ENCODE assay signal across 8 cellular contexts in genomic region chr9:136686794-136687711, GRCh38. TPM values are rescaled to one million over a fixed set of nuclear protein-coding genes. Genes with fewer than 3 reads are reported as not detected.
DNase-seq lines count a peak whose midpoint lies in the region; ATAC-seq and TF ChIP-seq lines count a peak whose summit lies in the region.

AGPAT2 (minus strand) TSS chr9:136687457; CDS start chr9:136687357, 100 bp downstream.

- peaks cover 23% of the 10 kb centered on the region for H3K4me1 ChIP-seq in PC-9 (replicated peaks; ENCODE audit: insufficient read depth)
- H3K4me1 ChIP-seq in neuronal stem cell (ENCODE audit: control insufficient read depth in 2 of 2, insufficient read depth in 1 of 2, low read depth in 1 of 2, low read length in 2 of 2): peaks cover 17 to 19% of the 10 kb centered on the region in 2 donors
- H3K4me1 ChIP-seq in tibial nerve: peaks cover 0 to 54% (median 21%) of the 10 kb centered on the region in 4 donors

- H2BK12ac ChIP-seq in neuronal stem cell (ENCODE audit: low read length): peak within 1 kb of the TSS; percentile 50

- peak within 1 kb of the TSS; percentile 92 for H2AK5ac ChIP-seq in neuronal stem cell (ENCODE audit: low read depth, low read length)

- H3K14ac ChIP-seq in neuronal stem cell (ENCODE audit: low read length): peak within 1 kb of the TSS; percentile 82

- peak within 1 kb of the TSS; percentile 82 for H2BK5ac ChIP-seq in neuronal stem cell (ENCODE audit: low read length)

- H3K27ac Mint-ChIP-seq in activated T-helper 1 cell treated with anti-CD3 and anti-CD28 coated beads, Interleukin-12 subunit alpha, Interleukin-12 subunit beta, Interleukin-2, Interleukin-4 antibody, amounts not matched to agents 30 ng/mL and 10 ng/mL and 1 ng/mL, durations not matched to agents 14 hours and 24 hours and 36 hours: no peak within 1 kb of the TSS

- peaks cover 12% of the 10 kb centered on the region; the same call in 1 of the 2 replicates for H3F3A ChIP-seq in PC-9 (ENCODE audit: insufficient read depth, low read depth)

- peak within 1 kb of the TSS; percentile 80 for H3K4me3 Mint-ChIP-seq in activated T-helper 1 cell treated with anti-CD3 and anti-CD28 coated beads, Interleukin-12 subunit alpha, Interleukin-12 subunit beta, Interleukin-2, Interleukin-4 antibody, amounts not matched to agents 30 ng/mL and 10 ng/mL and 1 ng/mL, durations not matched to agents 14 hours and 24 hours and 36 hours

- H3K9me3 ChIP-seq in PC-9 (ENCODE audit: insufficient read depth, low read depth) (no peaks in the 10 kb centered on the region), neuronal stem cell (replicated peaks in 1 of 2; ENCODE audit: control insufficient read depth in 2 of 2, insufficient read depth in 1 of 2, low read depth in 1 of 2, low read length in 2 of 2) (no peaks in the 10 kb centered on the region), tibial nerve (no peaks in the 10 kb centered on the region)

- H3K9ac ChIP-seq in neuronal stem cell (ENCODE audit: low read depth, low read length, poor library complexity): peak within 1 kb of the TSS; percentile 77

- H4K8ac ChIP-seq in neuronal stem cell (ENCODE audit: low read depth, low read length): no peak within 1 kb of the TSS

- no peaks in the 10 kb centered on the region for H3K9me3 Mint-ChIP-seq in activated T-helper 1 cell treated with anti-CD3 and anti-CD28 coated beads, Interleukin-12 subunit alpha, Interleukin-12 subunit beta, Interleukin-2, Interleukin-4 antibody, amounts not matched to agents 30 ng/mL and 10 ng/mL and 1 ng/mL, durations not matched to agents 14 hours and 24 hours and 36 hours

- no peak within 1 kb of the TSS for H4K91ac ChIP-seq in neuronal stem cell (ENCODE audit: low read depth, low read length, poor library complexity)

- no peak for TF ChIP-seq EP300 in tibial nerve (IDR thresholded peaks at IDR 0.05)

- TF ChIP-seq CTCF in PC-9 (conservative IDR thresholded peaks at IDR 0.05): no peak
- TF ChIP-seq CTCF in fibroblast of pulmonary artery (IDR thresholded peaks at IDR 0.05; ENCODE audit: low read length, missing control alignments): no peak
- TF ChIP-seq CTCF in tibial nerve (IDR thresholded peaks at IDR 0.05): no peak

- H3K18ac ChIP-seq in neuronal stem cell (ENCODE audit: low read length): peak within 1 kb of the TSS; percentile 94

- intact Hi-C loops in PC-9 (cut with micrococcal nuclease; ENCODE audit: unreplicated experiment): no loop called here
- intact Hi-C loops in activated T-helper 1 cell treated with anti-CD3 and anti-CD28 coated beads, Interleukin-12 subunit alpha, Interleukin-12 subunit beta, Interleukin-2, Interleukin-4 antibody, amounts not matched to agents 30 ng/mL and 10 ng/mL and 1 ng/mL, durations not matched to agents 14 hours and 24 hours and 36 hours (cut with micrococcal nuclease): loop anchor here (1.0 to 2.0 kb wide), 3 partner anchors 42 to 204 kb away; partner anchors contain the start of gene SEC16A

- H2BK15ac ChIP-seq in neuronal stem cell (ENCODE audit: low read length): peak within 1 kb of the TSS; percentile 59

- H3K4me3 ChIP-seq in PC-9 (peak within 1 kb of the TSS; percentile 90), fibroblast of pulmonary artery (replicated peaks; ENCODE audit: low read depth, low read length) (peak within 1 kb of the TSS; percentile 77), neuronal stem cell (ENCODE audit: low read length in 2 of 2) (peak within 1 kb of the TSS; percentile 52 to 82), tibial nerve (peak within 1 kb of the TSS; percentile 57 to 96 (median 87))

- H3K9me2 ChIP-seq in PC-9 (ENCODE audit: insufficient read depth): no peaks in the 10 kb centered on the region

- TF ChIP-seq POLR2A in tibial nerve (IDR thresholded peaks at IDR 0.05): peak; percentile 25 to 33

- DNase-seq in NCI-H2029 (lab: John Stamatoyannopoulos, UW): peak; percentile 62
- no peak for DNase-seq in NCI-H2029 treated with DMSO at 0.1 percent for 48 hours (lab: John Stamatoyannopoulos, UW)
- peak; percentile 37 to 86 for DNase-seq in PC-9
- peak; percentile 40 for DNase-seq in activated T-helper 1 cell treated with anti-CD3 and anti-CD28 coated beads, Interleukin-12 subunit alpha, Interleukin-12 subunit beta, Interleukin-2, Interleukin-4 antibody, amounts not matched to agents 30 ng/mL and 10 ng/mL and 1 ng/mL, durations not matched to agents 14 hours and 24 hours and 36 hours (ENCODE audit: low spot score)
- DNase-seq in fibroblast of pulmonary artery (ENCODE audit: low read depth): no peak
- no peak for DNase-seq in neuronal stem cell (ENCODE audit: low spot score)
- peak; percentile 49 to 55 for DNase-seq in tibial nerve (ENCODE audit: low spot score in 2 of 2)

- H3K4me1 Mint-ChIP-seq in activated T-helper 1 cell treated with anti-CD3 and anti-CD28 coated beads, Interleukin-12 subunit alpha, Interleukin-12 subunit beta, Interleukin-2, Interleukin-4 antibody, amounts not matched to agents 30 ng/mL and 10 ng/mL and 1 ng/mL, durations not matched to agents 14 hours and 24 hours and 36 hours (ENCODE audit: low read depth): no peaks in the 10 kb centered on the region

- no peaks in the 10 kb centered on the region for H3K36me3 Mint-ChIP-seq in activated T-helper 1 cell treated with anti-CD3 and anti-CD28 coated beads, Interleukin-12 subunit alpha, Interleukin-12 subunit beta, Interleukin-2, Interleukin-4 antibody, amounts not matched to agents 30 ng/mL and 10 ng/mL and 1 ng/mL, durations not matched to agents 14 hours and 24 hours and 36 hours (ENCODE audit: low read depth)

- CTCF ChIA-PET in PC-9 (lab: Charles Lee): interaction anchor here (0.6 kb wide), 2 partner anchors 15 to 203 kb away, joined by 3 to 8 read pairs; no protein-coding TSS in a partner anchor

- H3K36me3 ChIP-seq in PC-9 (ENCODE audit: low read depth) (no peaks in the 10 kb centered on the region), neuronal stem cell (replicated peaks in 1 of 2; ENCODE audit: control insufficient read depth in 2 of 2, insufficient read depth in 2 of 2, low read length in 2 of 2) (no peaks in the 10 kb centered on the region), tibial nerve (no peaks in the 10 kb centered on the region)

- H4K20me1 ChIP-seq in PC-9 (ENCODE audit: insufficient read depth): peaks cover 23% of the 10 kb centered on the region

- H3K27me3 Mint-ChIP-seq in activated T-helper 1 cell treated with anti-CD3 and anti-CD28 coated beads, Interleukin-12 subunit alpha, Interleukin-12 subunit beta, Interleukin-2, Interleukin-4 antibody, amounts not matched to agents 30 ng/mL and 10 ng/mL and 1 ng/mL, durations not matched to agents 14 hours and 24 hours and 36 hours (ENCODE audit: insufficient read depth): peaks cover 3% of the 10 kb centered on the region

- H3K27me3 ChIP-seq in PC-9 (ENCODE audit: insufficient read depth, low read depth) (no peaks in the 10 kb centered on the region), neuronal stem cell (ENCODE audit: control insufficient read depth in 3 of 3, insufficient read depth in 3 of 3, low read depth in 1 of 3, low read length in 3 of 3) (peaks cover 8 to 66% (median 46%) of the 10 kb centered on the region in 3 experiments), tibial nerve (no peaks in the 10 kb centered on the region)

- peak within 1 kb of the TSS; percentile 61 for H3K27ac ChIP-seq in PC-9
- no peak within 1 kb of the TSS for H3K27ac ChIP-seq in neuronal stem cell (replicated peaks; ENCODE audit: low read length)
- peak within 1 kb of the TSS; percentile 18 to 90 (median 86) for H3K27ac ChIP-seq in tibial nerve

- H3K79me2 ChIP-seq in PC-9 (ENCODE audit: low read depth): peaks cover 29% of the 10 kb centered on the region

- peak within 1 kb of the TSS; percentile 93 for H2AFZ ChIP-seq in PC-9
- H2AFZ ChIP-seq in neuronal stem cell (ENCODE audit: low read length): peak within 1 kb of the TSS; percentile 94

- peaks cover 3% of the 10 kb centered on the region for H3K79me1 ChIP-seq in neuronal stem cell (ENCODE audit: low read depth, low read length)

- no peak within 1 kb of the TSS for H3K4ac ChIP-seq in neuronal stem cell (ENCODE audit: low read length)

- POLR2A ChIA-PET in PC-9 (lab: Charles Lee; ENCODE audit: unreplicated experiment): no interaction called here

- peak within 1 kb of the TSS; percentile 95 for H3K23ac ChIP-seq in neuronal stem cell (ENCODE audit: low read depth, low read length, poor library complexity)

- no TSS peak for BruUV-seq in PC-9 (replicated peaks; lab: Mats Ljungman, UMichigan)

- ATAC-seq in HG03460 (IDR thresholded peaks at IDR 0.05; ENCODE audit: unreplicated experiment): peak; percentile 60

- no peak within 1 kb of the TSS for H2BK120ac ChIP-seq in neuronal stem cell (ENCODE audit: low read depth, low read length)

- no CpG with 5 or more reads among the region's 106 CpGs for WGBS in neuronal stem cell (ENCODE audit: extremely low coverage in 2 of 2, insufficient read length in 2 of 2, insufficient replicate concordance in 1 of 2), 2 donors
- WGBS in tibial nerve, 2 donors: 0 to 1% methylated on average over 14 to 58 of the region's 106 CpGs

- H3K4me2 ChIP-seq in PC-9 (peak within 1 kb of the TSS; percentile 99), neuronal stem cell (ENCODE audit: insufficient read depth, low read length, poor library complexity, severe bottlenecking) (peak within 1 kb of the TSS; percentile 97)

RNA-seq across cellular contexts. Expression of gene AGPAT2, which starts in this region (rescaled TPM):
- total RNA-seq in PC-9 (2021) (124 and 136 TPM in 2 replicates), tibial nerve (100 to 1,000 TPM in 3 of 4 donors, 10 to 100 TPM in 1; 79.6 to 292 (median 151) TPM)
- total RNA-seq in activated T-helper 1 cell treated with anti-CD3 and anti-CD28 coated beads, Interleukin-12 subunit alpha, Interleukin-12 subunit beta, Interleukin-2, Interleukin-4 antibody, amounts not matched to agents 30 ng/mL and 10 ng/mL and 1 ng/mL, durations not matched to agents 14 hours and 24 hours and 36 hours: 24.7 and 25.0 TPM in 2 replicates
- polyA plus RNA-seq in neuronal stem cell (2013, experiment 1 of 2): 3.7 TPM
- 3.5 TPM for polyA plus RNA-seq in neuronal stem cell (2013, experiment 2 of 2)

Comparison
In these comparisons a context has a peak if more than half of its experiments do, and no peak if none do; other contexts are left out.
1. DNase-seq: peak in NCI-H2029 (single experiment), PC-9 (2 of 2), activated T-helper 1 cell treated with anti-CD3 and anti-CD28 coated beads, Interleukin-12 subunit alpha, Interleukin-12 subunit beta, Interleukin-2, Interleukin-4 antibody, amounts not matched to agents 30 ng/mL and 10 ng/mL and 1 ng/mL, durations not matched to agents 14 hours and 24 hours and 36 hours (single experiment) and tibial nerve (2 of 2); none in NCI-H2029 treated with DMSO at 0.1 percent for 48 hours (single experiment), fibroblast of pulmonary artery (single experiment) and neuronal stem cell (single experiment).
2. Peak in every context shown above with its lines, with median percentiles within 50 percentile points of each other: H3K4me3 ChIP-seq.